In genomic region chr19:38374332-38375097, GRCh38 we compare ENCODE assay signal across 1 cellular context.
TF ChIP-seq lines count a peak whose summit lies in the region.

Gene PSMD8 (plus strand): TSS chr19:38374571. CDS start chr19:38374602, 31 bp downstream.

TF ChIP-seq in SK-N-SH, 30 proteins besides CTCF, POLR2A, EP300 and RAD21 (continued from another document):
- TF ChIP-seq MAX (IDR thresholded peaks at IDR 0.05; ENCODE audit: low read depth) (peak; percentile 82; the same call in 1 of the 2 replicates), FOXJ3 (CRISPR knock-in tag; IDR thresholded peaks at IDR 0.05) (peak; percentile 50; the same call in 1 of the 2 replicates), JUND (IDR thresholded peaks at IDR 0.05) (no peak)
- TF ChIP-seq, protein P1, sequence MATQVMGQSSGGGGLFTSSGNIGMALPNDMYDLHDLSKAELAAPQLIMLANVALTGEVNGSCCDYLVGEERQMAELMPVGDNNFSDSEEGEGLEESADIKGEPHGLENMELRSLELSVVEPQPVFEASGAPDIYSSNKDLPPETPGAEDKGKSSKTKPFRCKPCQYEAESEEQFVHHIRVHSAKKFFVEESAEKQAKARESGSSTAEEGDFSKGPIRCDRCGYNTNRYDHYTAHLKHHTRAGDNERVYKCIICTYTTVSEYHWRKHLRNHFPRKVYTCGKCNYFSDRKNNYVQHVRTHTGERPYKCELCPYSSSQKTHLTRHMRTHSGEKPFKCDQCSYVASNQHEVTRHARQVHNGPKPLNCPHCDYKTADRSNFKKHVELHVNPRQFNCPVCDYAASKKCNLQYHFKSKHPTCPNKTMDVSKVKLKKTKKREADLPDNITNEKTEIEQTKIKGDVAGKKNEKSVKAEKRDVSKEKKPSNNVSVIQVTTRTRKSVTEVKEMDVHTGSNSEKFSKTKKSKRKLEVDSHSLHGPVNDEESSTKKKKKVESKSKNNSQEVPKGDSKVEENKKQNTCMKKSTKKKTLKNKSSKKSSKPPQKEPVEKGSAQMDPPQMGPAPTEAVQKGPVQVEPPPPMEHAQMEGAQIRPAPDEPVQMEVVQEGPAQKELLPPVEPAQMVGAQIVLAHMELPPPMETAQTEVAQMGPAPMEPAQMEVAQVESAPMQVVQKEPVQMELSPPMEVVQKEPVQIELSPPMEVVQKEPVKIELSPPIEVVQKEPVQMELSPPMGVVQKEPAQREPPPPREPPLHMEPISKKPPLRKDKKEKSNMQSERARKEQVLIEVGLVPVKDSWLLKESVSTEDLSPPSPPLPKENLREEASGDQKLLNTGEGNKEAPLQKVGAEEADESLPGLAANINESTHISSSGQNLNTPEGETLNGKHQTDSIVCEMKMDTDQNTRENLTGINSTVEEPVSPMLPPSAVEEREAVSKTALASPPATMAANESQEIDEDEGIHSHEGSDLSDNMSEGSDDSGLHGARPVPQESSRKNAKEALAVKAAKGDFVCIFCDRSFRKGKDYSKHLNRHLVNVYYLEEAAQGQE (IDR thresholded peaks at IDR 0.05; ENCODE audit: low read depth, low read length), result peak; percentile 58; the same call in 1 of the 2 replicates
